ENCODE assay signal across 28 cellular contexts in the genomic region with DNA sequence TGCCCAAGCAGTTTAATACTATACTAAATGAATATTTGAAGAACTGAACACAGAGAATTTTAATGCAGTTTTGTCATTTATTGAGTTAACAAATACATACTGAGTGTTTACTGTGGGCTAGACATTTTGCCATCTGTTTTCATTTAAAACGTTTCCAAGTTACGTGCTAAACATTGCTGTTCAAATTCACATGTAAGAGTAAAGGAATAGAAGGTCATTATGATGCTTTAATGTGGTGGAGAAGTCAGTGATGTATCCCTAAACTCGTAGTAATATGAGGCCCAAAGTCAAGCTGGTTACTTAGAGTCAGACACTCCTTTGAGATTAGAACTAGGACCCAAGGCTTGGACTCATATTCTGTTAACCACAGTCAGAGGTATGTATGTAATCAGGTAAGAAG. TPM values are rescaled to one million over a fixed set of nuclear protein-coding genes. Genes with fewer than 3 reads are reported as not detected.
A peak's percentile ranks its signal among the peaks of the same experiment; 100 is the strongest.
DNase-seq lines count a peak whose midpoint lies in the region; ATAC-seq and TF ChIP-seq lines count a peak whose summit lies in the region.
"Had no signal": no experiment of that assay in that cellular context is flagged by ENCODE, and none has a peak within 500 bp of the region (broad histone marks: within the 10 kb centered on the region; RNA-seq: fewer than 3 reads in every experiment).

No MANE protein-coding gene starts in this region.

- no peak overlapping the region for H3K4me3 Mint-ChIP-seq in activated naive CD4-positive, alpha-beta T cell treated with anti-CD3 and anti-CD28 coated beads, Interleukin-2, amount 50 U/mL, for 24 hours
- H3K4me3 Mint-ChIP-seq in activated T-helper 17 cell treated with anti-CD3 and anti-CD28 coated beads, Interleukin-2, amount 50 U/mL, for 72 hours: no peak overlapping the region
- H3K4me3 Mint-ChIP-seq: activated CD8-positive, alpha-beta T cell treated with anti-CD3 and anti-CD28 coated beads for 36 hours; activated naive CD4-positive, alpha-beta T cell treated with anti-CD3 and anti-CD28 coated beads for 36 hours; stimulated activated naive CD8-positive, alpha-beta T cell treated with anti-CD3 and anti-CD28 coated beads, Interleukin-15, amount 100 ng/mL, for 72 hours had no signal

- no peak for ATAC-seq in activated T-helper 17 cell treated with anti-CD3 and anti-CD28 coated beads, Interleukin-2, amount 50 U/mL, for 72 hours (replicated peaks)
- ATAC-seq in HG03520 (IDR thresholded peaks at IDR 0.05; ENCODE audit: unreplicated experiment) (no peak), GM18868 (IDR thresholded peaks at IDR 0.05; ENCODE audit: unreplicated experiment) (no peak)
- ATAC-seq: A549, left colon, upper lobe of right lung had no signal

- peak overlapping the region; percentile 80 for H3K27ac ChIP-seq in suprapubic skin
- H3K27ac ChIP-seq: A549, C4-2B, upper lobe of right lung had no signal

- in situ Hi-C loops in HAP-1 (cut with MboI; ENCODE audit: low sequenced_read_pairs): no loop called here

- peak overlapping the region; percentile 48 for H3K27ac Mint-ChIP-seq in activated naive CD4-positive, alpha-beta T cell treated with anti-CD3 and anti-CD28 coated beads, Interleukin-2, amount 50 U/mL, for 24 hours
- peak overlapping the region; percentile 88 for H3K27ac Mint-ChIP-seq in activated T-helper 17 cell treated with anti-CD3 and anti-CD28 coated beads, Interleukin-2, amount 50 U/mL, for 72 hours
- H3K27ac Mint-ChIP-seq: activated naive CD4-positive, alpha-beta T cell treated with anti-CD3 and anti-CD28 coated beads for 36 hours had no signal

- H3K36me3 ChIP-seq in suprapubic skin (no peaks in the 10 kb centered on the region), HAP-1 (replicated peaks) (no peaks in the 10 kb centered on the region)

- no peaks in the 10 kb centered on the region for H3K9me3 Mint-ChIP-seq in activated naive CD4-positive, alpha-beta T cell treated with anti-CD3 and anti-CD28 coated beads, Interleukin-2, amount 50 U/mL, for 24 hours
- H3K9me3 Mint-ChIP-seq in activated T-helper 17 cell treated with anti-CD3 and anti-CD28 coated beads, Interleukin-2, amount 50 U/mL, for 72 hours: no peaks in the 10 kb centered on the region
- H3K9me3 Mint-ChIP-seq: activated CD8-positive, alpha-beta T cell treated with anti-CD3 and anti-CD28 coated beads for 36 hours; activated naive CD4-positive, alpha-beta T cell treated with anti-CD3 and anti-CD28 coated beads for 36 hours had no signal

- H3K36me3 Mint-ChIP-seq in activated naive CD4-positive, alpha-beta T cell treated with anti-CD3 and anti-CD28 coated beads, Interleukin-2, amount 50 U/mL, for 24 hours: no peaks in the 10 kb centered on the region
- H3K36me3 Mint-ChIP-seq in activated T-helper 17 cell treated with anti-CD3 and anti-CD28 coated beads, Interleukin-2, amount 50 U/mL, for 72 hours (ENCODE audit: low read depth): peaks cover 8% of the 10 kb centered on the region

- H3K27me3 ChIP-seq in suprapubic skin: no peaks in the 10 kb centered on the region
- no peaks in the 10 kb centered on the region for H3K27me3 ChIP-seq in HAP-1 (ENCODE audit: low read depth)
- H3K27me3 ChIP-seq: ascending aorta, upper lobe of right lung had no signal

- 26% methylated on average over 3 of the region's 3 CpGs for WGBS in suprapubic skin

- no peak for DNase-seq in activated naive CD4-positive, alpha-beta T cell treated with Interleukin-2 at 50 U/mL for 16 hours
- DNase-seq in fibroblast of pulmonary artery (ENCODE audit: low read depth) (peak; percentile 11), suprapubic skin (ENCODE audit: low spot score in 2 of 2) (no peak), HAP-1 (ENCODE audit: low spot score in 2 of 2) (no peak)
- DNase-seq: activated CD4-positive, CD25-positive, alpha-beta regulatory T cell; activated CD8-positive, alpha-beta T cell treated with anti-CD3 and anti-CD28 coated beads for 36 hours; activated naive CD4-positive, alpha-beta T cell treated with anti-CD3 and anti-CD28 coated beads for 36 hours; activated T-cell treated with anti-CD3 and anti-CD28 coated beads for 4 hours; Calu3; effector CD4-positive, alpha-beta T cell; erythroblast; GOT3; head of caudate nucleus; left colon; mesendoderm; MM.1S; NCI-H526 treated with DMSO at 0.1 percent for 48 hours; nucleus accumbens; stimulated activated CD4-positive, alpha-beta T cell treated with anti-CD3 and anti-CD28 coated beads, Interleukin-4, amount 100 ng/mL, for 24 hours; stimulated activated naive CD8-positive, alpha-beta T cell treated with anti-CD3 and anti-CD28 coated beads, Interleukin-15, amount 100 ng/mL, for 72 hours; upper lobe of right lung had no signal

- peaks cover 17% of the 10 kb centered on the region for H3K4me1 Mint-ChIP-seq in activated naive CD4-positive, alpha-beta T cell treated with anti-CD3 and anti-CD28 coated beads, Interleukin-2, amount 50 U/mL, for 24 hours
- H3K4me1 Mint-ChIP-seq in activated T-helper 17 cell treated with anti-CD3 and anti-CD28 coated beads, Interleukin-2, amount 50 U/mL, for 72 hours: peaks cover 21% of the 10 kb centered on the region

- no peak for TF ChIP-seq POLR2A in suprapubic skin (IDR thresholded peaks at IDR 0.05)

- H3K9me3 ChIP-seq in suprapubic skin (no peaks in the 10 kb centered on the region), HAP-1 (no peaks in the 10 kb centered on the region)
- H3K9me3 ChIP-seq: A549, upper lobe of right lung had no signal

- no peak overlapping the region for H3K4me3 ChIP-seq in fibroblast of pulmonary artery (replicated peaks; ENCODE audit: low read depth, low read length)
- no peak overlapping the region for H3K4me3 ChIP-seq in suprapubic skin
- H3K4me3 ChIP-seq in HAP-1: no peak overlapping the region
- H3K4me3 ChIP-seq: A549, ascending aorta, upper lobe of right lung had no signal

- H3K27me3 Mint-ChIP-seq in activated naive CD4-positive, alpha-beta T cell treated with anti-CD3 and anti-CD28 coated beads, Interleukin-2, amount 50 U/mL, for 24 hours: no peaks in the 10 kb centered on the region
- H3K27me3 Mint-ChIP-seq in activated T-helper 17 cell treated with anti-CD3 and anti-CD28 coated beads, Interleukin-2, amount 50 U/mL, for 72 hours: no peaks in the 10 kb centered on the region
- H3K27me3 Mint-ChIP-seq: activated CD8-positive, alpha-beta T cell treated with anti-CD3 and anti-CD28 coated beads for 36 hours; stimulated activated naive CD8-positive, alpha-beta T cell treated with anti-CD3 and anti-CD28 coated beads, Interleukin-15, amount 100 ng/mL, for 72 hours had no signal

- TF ChIP-seq CTCF in fibroblast of pulmonary artery (IDR thresholded peaks at IDR 0.05; ENCODE audit: low read length, missing control alignments) (no peak), suprapubic skin (IDR thresholded peaks at IDR 0.05) (no peak)

- H3K4me1 ChIP-seq in suprapubic skin (peaks cover 40% of the 10 kb centered on the region), HAP-1 (no peaks in the 10 kb centered on the region)
- H3K4me1 ChIP-seq: A549, ascending aorta, upper lobe of right lung had no signal

- TF ChIP-seq EP300 in suprapubic skin (IDR thresholded peaks at IDR 0.05): no peak

RNA-seq across cellular contexts. Expression of a gene that starts 49.4 kb away (rescaled TPM):
- total RNA-seq in activated T-helper 17 cell treated with anti-CD3 and anti-CD28 coated beads, Interleukin-2, amount 50 U/mL, for 72 hours: 10 to 100 TPM; 15.3 to 26.7 TPM
- 10 to 100 TPM; 28.8 to 49.6 (median 33.3) TPM for total RNA-seq in suprapubic skin
